Comparison of ENCODE assay signal across 8 cellular contexts in the genomic region with DNA sequence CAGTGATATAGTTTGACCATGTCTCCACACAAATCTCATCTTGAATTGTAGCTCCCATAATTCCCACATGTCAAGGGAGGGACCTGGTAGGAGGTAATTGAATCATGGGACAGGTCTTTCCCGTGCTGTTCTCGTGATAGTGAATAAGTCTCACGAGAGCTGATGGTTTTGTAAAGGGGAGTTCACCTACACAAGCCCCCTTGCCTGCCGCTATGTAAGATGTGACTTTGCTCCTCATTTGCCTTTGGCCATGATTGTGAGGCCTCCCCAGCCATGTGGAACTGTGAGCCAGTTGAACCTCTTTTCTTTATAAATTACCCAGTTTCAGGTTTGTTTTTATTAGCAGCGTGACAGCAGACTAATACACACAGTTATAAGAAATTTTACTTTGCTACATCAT. TPM values are rescaled to one million over a fixed set of nuclear protein-coding genes. Genes with fewer than 3 reads are reported as not detected.
DNase-seq lines count a peak whose midpoint lies in the region; ATAC-seq, FAIRE-seq and TF ChIP-seq lines count a peak whose summit lies in the region.
"Not testable (repeated sequence)": the region's sequence is repeated elsewhere in the genome, so short reads cannot be mapped to it uniquely, and the experiment has no call there.

No MANE protein-coding gene starts in this region.

- ATAC-seq in GM21576 (IDR thresholded peaks at IDR 0.05; ENCODE audit: unreplicated experiment), result peak; percentile 7
- peak; percentile 20 for ATAC-seq in HG02885 (IDR thresholded peaks at IDR 0.05; ENCODE audit: poor library complexity, unreplicated experiment)
- peak; percentile 21 for ATAC-seq in HG03432 (IDR thresholded peaks at IDR 0.05; ENCODE audit: unreplicated experiment)

- TF ChIP-seq POLR2A in GM12892 (IDR thresholded peaks at IDR 0.05; ENCODE audit: low read depth, low read length); spleen (IDR thresholded peaks at IDR 0.05): not testable (repeated sequence)

- H3K27ac ChIP-seq in RWPE1 (peak overlapping the region; percentile 79), cardiac muscle cell (peak overlapping the region; percentile 94), spleen (peak overlapping the region in 7 of 8 donors; percentile 11 to 83 (median 62))

- H3K4me3 ChIP-seq in cardiac muscle cell, spleen: not testable (repeated sequence)

- POLR2A ChIA-PET in RWPE1 (lab: Yijun Ruan, JAX; ENCODE audit: low non-redundant PET), result not testable (repeated sequence)

- H3K36me3 ChIP-seq in cardiac muscle cell (peaks cover 18% of the 10 kb centered on the region), spleen (peaks cover 0 to 37% (median 20%) of the 10 kb centered on the region in 6 donors)

- CTCF ChIA-PET in RWPE1 (lab: Yijun Ruan, JAX), result not testable (repeated sequence)

- not testable (repeated sequence) for DNase-seq in GM12892 (ENCODE audit: insufficient read length); GM19239 (ENCODE audit: insufficient read length, low spot score); RWPE1 (ENCODE audit: low spot score); cardiac muscle cell (ENCODE audit: low read depth in 1 of 2, low spot score in 1 of 2); spleen

- 65 to 84% (median 79%) methylated on average over 5 of the region's 5 CpGs for WGBS in spleen, 5 donors

- not testable (repeated sequence) for H3K9me3 ChIP-seq in cardiac muscle cell (ENCODE audit: low read depth); spleen

- peaks cover 20% of the 10 kb centered on the region for H3K4me1 ChIP-seq in cardiac muscle cell (ENCODE audit: low read depth)
- H3K4me1 ChIP-seq in spleen, result peaks cover 2 to 72% (median 34%) of the 10 kb centered on the region in 6 donors

- not testable (repeated sequence) for H3K27me3 ChIP-seq in cardiac muscle cell; spleen (replicated peaks in 1 of 7)

- TF ChIP-seq CTCF in RWPE1 (conservative IDR thresholded peaks at IDR 0.05; ENCODE audit: low read depth); cardiac muscle cell (IDR thresholded peaks at IDR 0.05; ENCODE audit: low read depth, low read length); spleen (IDR thresholded peaks at IDR 0.05 in 8 of 11, conservative IDR thresholded peaks at IDR 0.05 in 3 of 11): not testable (repeated sequence)

- FAIRE-seq in GM12892 (lab: Jason Lieb, UNC) (peak; percentile 71), GM19239 (lab: Jason Lieb, UNC) (peak; percentile 71)

- intact Hi-C loops in spleen (cut with DNase I; ENCODE audit: low total_unique reads), result not testable (repeated sequence)

RNA-seq across cellular contexts. Expression of a gene that starts 7.8 kb away (rescaled TPM):
- 17.4 TPM for polyA plus RNA-seq in GM12892 (2012; ENCODE audit: missing spikeins)
- total RNA-seq in cardiac muscle cell (12.7 and 12.9 TPM in 2 replicates), spleen (10 to 100 TPM; 26.8 to 42.4 (median 30.9) TPM)
- polyA plus RNA-seq in cardiac muscle cell (12.1 and 19.8 TPM in 2 replicates), spleen (10 to 100 TPM; 15.0 to 24.3 (median 18.0) TPM)

RNA-seq across cellular contexts. Expression of a gene that starts 29.6 kb away (rescaled TPM):
- polyA plus RNA-seq in GM12892 (2012; ENCODE audit: missing spikeins), result 5.7 TPM
- 6.2 and 6.3 TPM in 2 replicates for total RNA-seq in cardiac muscle cell
- polyA plus RNA-seq in cardiac muscle cell, result 11.1 and 11.7 TPM in 2 replicates
- total RNA-seq in spleen, result 1 to 10 TPM; 3.8 to 8.8 (median 5.8) TPM
- 1 to 10 TPM; 3.1 to 5.0 (median 3.4) TPM for polyA plus RNA-seq in spleen

RNA-seq across cellular contexts. Expression of a gene that starts 30.0 kb away (rescaled TPM):
- polyA plus RNA-seq in GM12892 (2012; ENCODE audit: missing spikeins), result 32.8 TPM
- total RNA-seq in cardiac muscle cell, result 10.0 and 25.8 TPM in 2 replicates
- 24.9 and 40.2 TPM in 2 replicates for polyA plus RNA-seq in cardiac muscle cell
- 100 to 1,000 TPM in 3 of 7 donors, 10 to 100 TPM in 4; 65.7 to 139 (median 91.6) TPM for total RNA-seq in spleen
- polyA plus RNA-seq in spleen, result 10 to 100 TPM; 21.4 to 26.2 (median 23.3) TPM
